ENCODE assay signal across 33 cellular contexts in the genomic region with DNA sequence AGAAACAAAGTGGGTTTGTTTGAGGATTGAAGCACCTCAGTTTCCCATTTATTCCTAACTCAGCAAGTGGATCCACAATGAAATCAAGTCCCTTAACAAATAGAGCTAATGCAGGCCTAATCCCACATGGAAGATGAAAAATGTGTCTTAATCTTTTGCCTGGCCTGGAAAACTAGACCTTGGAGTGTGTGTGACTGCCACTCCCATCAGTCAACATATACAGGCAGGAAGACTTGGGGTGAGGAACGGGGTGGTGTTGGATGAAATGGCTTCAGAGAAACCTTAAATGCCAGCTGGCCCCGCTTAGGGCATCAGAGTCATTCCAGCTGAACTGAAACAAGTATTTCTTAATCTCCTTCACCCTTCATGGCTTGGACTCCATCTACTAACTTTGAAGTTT.
"Had no signal": no experiment of that assay in that cellular context is flagged by ENCODE, and none has a peak within 500 bp of the region (broad histone marks: within the 10 kb centered on the region; RNA-seq: fewer than 3 reads in every experiment).

No MANE protein-coding gene starts in this region.

- H3K9me3 Mint-ChIP-seq: naive B cell; naive thymus-derived CD8-positive, alpha-beta T cell; natural killer cell treated with Interleukin-12 subunit alpha and Interleukin-12 subunit beta and Interleukin-15 and Interleukin-18, amount 100 ng/mL, for 72 hours; neural progenitor cell; stimulated activated naive CD8-positive, alpha-beta T cell treated with anti-CD3 and anti-CD28 coated beads, Interleukin-15, amount 100 ng/mL, for 72 hours had no signal

- H3K9me3 ChIP-seq: ovary, psoas muscle, right lobe of liver, sigmoid colon, spleen, suprapubic skin, testis, tibial artery, transverse colon, upper lobe of right lung, uterus had no signal

- H3K36me3 Mint-ChIP-seq: naive B cell; naive thymus-derived CD8-positive, alpha-beta T cell; natural killer cell treated with Interleukin-12 subunit alpha and Interleukin-12 subunit beta and Interleukin-15 and Interleukin-18, amount 100 ng/mL, for 72 hours; neural progenitor cell; stimulated activated memory B cell treated with anti-CD40 and anti-IgM and Interleukin-4, amounts not matched to agents 10 μg/mL and 1 μg/mL and 100 μg/mL, for 72 hours; type B pancreatic cell had no signal

- H2AFZ ChIP-seq: neural progenitor cell, parathyroid adenoma had no signal

- H3K4me1 ChIP-seq: right lobe of liver, testis, tibial artery, uterus had no signal

- DNase-seq: naive B cell; naive thymus-derived CD8-positive, alpha-beta T cell; nephron progenitor cell; occipital lobe; ovary; posterior cingulate gyrus; psoas muscle; right cardiac atrium; right lobe of liver; sigmoid colon; spleen; stimulated activated CD4-positive, alpha-beta T cell treated with anti-CD3 and anti-CD28 coated beads, Interleukin-12 subunit alpha, Interleukin-12 subunit beta, amount 100 ng/mL, for 4 hours; stimulated activated CD4-positive, alpha-beta T cell treated with anti-CD3 and anti-CD28 coated beads, Interleukin-2, amount 100 ng/mL, for 24 hours; stimulated activated CD4-positive, alpha-beta T cell treated with anti-CD3 and anti-CD28 coated beads, Interleukin-2, amount 100 ng/mL, for 48 hours; stimulated activated CD4-positive, alpha-beta T cell treated with anti-CD3 and anti-CD28 coated beads, Interleukin-4, amount 100 ng/mL, for 24 hours; stimulated activated CD8-positive, alpha-beta memory T cell treated with anti-CD3 and anti-CD28 coated beads, Interleukin-4, amount 100 ng/mL, for 48 hours; stimulated activated naive CD4-positive, alpha-beta T cell; stimulated activated naive CD8-positive, alpha-beta T cell treated with anti-CD3 and anti-CD28 coated beads, Interleukin-15, amount 100 ng/mL, for 72 hours; stimulated activated naive CD8-positive, alpha-beta T cell treated with anti-CD3 and anti-CD28 coated beads, Interleukin-15, Interleukin-2, amounts not matched to agents 100 U/mL and 50 U/mL, for 24 hours; substantia nigra; testis; tibial artery; transverse colon; upper lobe of right lung; uterus had no signal

- H3K27ac ChIP-seq: neural progenitor cell, ovary, parathyroid adenoma, psoas muscle, right lobe of liver, sigmoid colon, spleen, suprapubic skin, testis, tibial artery, transverse colon, upper lobe of right lung, uterus had no signal

- H3K4me1 Mint-ChIP-seq: stimulated activated memory B cell treated with anti-CD40 and anti-IgM and Interleukin-4, amounts not matched to agents 10 μg/mL and 1 μg/mL and 100 μg/mL, for 72 hours; stimulated activated naive CD8-positive, alpha-beta T cell treated with anti-CD3 and anti-CD28 coated beads, Interleukin-15, amount 100 ng/mL, for 72 hours had no signal

- H3K4me3 ChIP-seq: neural progenitor cell, ovary, psoas muscle, right lobe of liver, sigmoid colon, smooth muscle cell, spleen, suprapubic skin, testis, tibial artery, transverse colon, upper lobe of right lung, uterus had no signal

- H3K27me3 ChIP-seq: neural progenitor cell, ovary, right lobe of liver, sigmoid colon, suprapubic skin, testis, transverse colon, upper lobe of right lung, uterus had no signal

- H3K79me2 ChIP-seq: parathyroid adenoma had no signal

- ATAC-seq: naive thymus-derived CD8-positive, alpha-beta T cell; natural killer cell treated with Interleukin-12 subunit alpha and Interleukin-12 subunit beta and Interleukin-15 and Interleukin-18, amount 100 ng/mL, for 72 hours; psoas muscle; right cardiac atrium; right lobe of liver; stimulated activated memory B cell treated with anti-CD40 and anti-IgM and Interleukin-4, amounts not matched to agents 10 μg/mL and 1 μg/mL and 100 μg/mL, for 72 hours; stimulated activated naive CD8-positive, alpha-beta T cell treated with anti-CD3 and anti-CD28 coated beads, Interleukin-15, amount 100 ng/mL, for 72 hours; stimulated activated naive CD8-positive, alpha-beta T cell treated with anti-CD3 and anti-CD28 coated beads, Interleukin-15, Interleukin-2, amounts not matched to agents 100 U/mL and 50 U/mL, for 24 hours; upper lobe of right lung had no signal

- H3K27ac Mint-ChIP-seq: natural killer cell treated with Interleukin-12 subunit alpha and Interleukin-12 subunit beta and Interleukin-15 and Interleukin-18, amount 100 ng/mL, for 72 hours; nephron progenitor cell; neural progenitor cell; progenitor cell of endocrine pancreas; stimulated activated memory B cell treated with anti-CD40 and anti-IgM and Interleukin-4, amounts not matched to agents 10 μg/mL and 1 μg/mL and 100 μg/mL, for 72 hours; stimulated activated naive CD8-positive, alpha-beta T cell treated with anti-CD3 and anti-CD28 coated beads, Interleukin-15, amount 100 ng/mL, for 72 hours; type B pancreatic cell had no signal

- H3K36me3 ChIP-seq: neural progenitor cell, ovary, right lobe of liver, sigmoid colon, spleen, suprapubic skin, tibial artery, transverse colon, upper lobe of right lung, uterus had no signal

- H3K4me3 Mint-ChIP-seq: naive B cell; naive thymus-derived CD8-positive, alpha-beta T cell; natural killer cell treated with Interleukin-12 subunit alpha and Interleukin-12 subunit beta and Interleukin-15 and Interleukin-18, amount 100 ng/mL, for 72 hours; nephron progenitor cell; stimulated activated memory B cell treated with anti-CD40 and anti-IgM and Interleukin-4, amounts not matched to agents 10 μg/mL and 1 μg/mL and 100 μg/mL, for 72 hours; stimulated activated naive CD8-positive, alpha-beta T cell treated with anti-CD3 and anti-CD28 coated beads, Interleukin-15, amount 100 ng/mL, for 72 hours; type B pancreatic cell had no signal

- H3K4me2 ChIP-seq: neural progenitor cell, smooth muscle cell had no signal
